In genomic region chr12:109154485-109155438, GRCh38 we compare ENCODE assay signal across 8 cellular contexts. TPM values are rescaled to one million over a fixed set of nuclear protein-coding genes. Genes with fewer than 3 reads are reported as not detected.
DNase-seq lines count a peak whose midpoint lies in the region; ATAC-seq, FAIRE-seq and TF ChIP-seq lines count a peak whose summit lies in the region.

No MANE protein-coding gene starts in this region.

- DNase-seq in A549 (ENCODE audit: low read depth in 1 of 2, low spot score in 1 of 2), result peak; percentile 94 to 98
- peak; percentile 84 for DNase-seq in NCI-H748 (lab: John Stamatoyannopoulos, UW; ENCODE audit: unreplicated experiment)
- peak; percentile 50 to 73 for DNase-seq in activated CD8-positive, alpha-beta memory T cell treated with anti-CD3 and anti-CD28 coated beads for 1 hour (ENCODE audit: extremely low read depth in 1 of 2, low read depth in 1 of 2)
- DNase-seq in effector CD8-positive, alpha-beta T cell (lab: John Stamatoyannopoulos, UW), result peak; percentile 72
- DNase-seq in lung microvascular endothelial cell (ENCODE audit: low read depth in 2 of 2), result peak; percentile 55 to 62
- peak; percentile 47 to 82 (median 72) for DNase-seq in stimulated activated CD4-positive, alpha-beta T cell treated with anti-CD3 and anti-CD28 coated beads, TNF-alpha, amount 100 ng/mL, for 24 hours (ENCODE audit: low read depth in 3 of 3)

- peak overlapping the region; percentile 78 for H3K4me2 ChIP-seq in A549

- peaks cover 6% of the 10 kb centered on the region; the same call in 2 of the 3 replicates for H3K4me1 ChIP-seq in A549

- H3K27ac ChIP-seq in A549, result peak overlapping the region; percentile 72 to 90

- no peaks in the 10 kb centered on the region for H3K9me3 ChIP-seq in A549

- 2% methylated on average over 33 of the region's 61 CpGs for WGBS in A549 (ENCODE audit: missing lambda C conversion rate)

- TF ChIP-seq EP300 in A549 (IDR thresholded peaks at IDR 0.05), result no peak

- POLR2A ChIA-PET in A549 (lab: Yijun Ruan, JAX), result interaction anchor here (0.6 to 1.6 kb wide), 11 partner anchors 10 to 779 kb away, joined by 3 to 7 read pairs (median 3); partner anchors contain the start of gene ISCU

- ATAC-seq in A549 (peak; percentile 91 to 96), GM18873 (IDR thresholded peaks at IDR 0.05; ENCODE audit: low FRiP score, unreplicated experiment) (peak; percentile 48), HG03280 (IDR thresholded peaks at IDR 0.05; ENCODE audit: unreplicated experiment) (peak; percentile 92)

- no peak for TF ChIP-seq CTCF in A549 (IDR thresholded peaks at IDR 0.05)

- FAIRE-seq in A549 (lab: Jason Lieb, UNC), result peak; percentile 28

- H3K4me3 ChIP-seq in A549, result peak overlapping the region; percentile 61

- peak; percentile 52 for TF ChIP-seq POLR2A in A549 (IDR thresholded peaks at IDR 0.05; ENCODE audit: low read length)

- CTCF ChIA-PET in A549 (lab: Yijun Ruan, JAX), result interaction anchor here (0.7 to 1.5 kb wide), 4 partner anchors 18 to 230 kb away, joined by 3 to 4 read pairs (median 3); no protein-coding TSS in a partner anchor

- TF ChIP-seq RAD21 in A549 (conservative IDR thresholded peaks at IDR 0.05 in 1 of 2, IDR thresholded peaks at IDR 0.05 in 1 of 2), result 0 out of 5 replicates have a peak, but pooled peaks of 1 of the 2 experiments have one; percentile 24

TF ChIP-seq in A549, 52 proteins besides CTCF, POLR2A, EP300 and RAD21:
- TF ChIP-seq JUN (IDR thresholded peaks at IDR 0.05) (peak in 1 of 2 experiments; percentile 71; a peak in 2 of 5 replicates), E2F6 (IDR thresholded peaks at IDR 0.05; ENCODE audit: borderline replicate concordance, low read depth) (peak; percentile 48; the same call in 1 of the 2 replicates), NFE2L2 (conservative IDR thresholded peaks at IDR 0.05; ENCODE audit: low read length) (no peak), PHF8 (IDR thresholded peaks at IDR 0.05; ENCODE audit: borderline replicate concordance, low read depth) (peak; percentile 74), BCL3 (IDR thresholded peaks at IDR 0.05) (0 out of 3 replicates have a peak, but pooled peaks have one; percentile 39), KDM5A (IDR thresholded peaks at IDR 0.05) (no peak), MAX (IDR thresholded peaks at IDR 0.05) (no peak; the same call in 1 of the 2 replicates), FOXS1 (CRISPR knock-in tag; IDR thresholded peaks at IDR 0.05) (no peak), SMC3 (IDR thresholded peaks at IDR 0.05) (no peak)

RNA-seq across cellular contexts. Expression of gene ACACB, which starts 38.4 kb away (rescaled TPM):
- polyA plus RNA-seq in A549 (2011; rRNA removed) (6.8 and 7.0 TPM in 2 replicates), A549 (2017; fragmentation: RNase III; extraction: RNeasy Plus Mini Kit Qiagen cat#74134 plus additional on column Dnase treatment) (6.4 to 7.6 TPM (median 6.5 TPM) in 3 replicates)
- polyA plus RNA-seq in A549 (2012; cell fraction: cytosol; rRNA removed), result 6.6 and 7.9 TPM in 2 replicates
- polyA plus RNA-seq in A549 (2012; cell fraction: nucleus; rRNA removed), result 17.1 and 18.9 TPM in 2 replicates
- 24.5 and 36.0 TPM in 2 replicates for polyA minus RNA-seq in A549 (2011; rRNA and poly(A)+ RNA removed)
- total RNA-seq in lung microvascular endothelial cell, result 1.7 and 3.4 TPM in 2 replicates

RNA-seq across cellular contexts. Expression of gene UNG, which starts 57.4 kb away (rescaled TPM):
- 47.6 and 55.6 TPM in 2 replicates for polyA plus RNA-seq in A549 (2011; rRNA removed)
- polyA plus RNA-seq in A549 (2012; cell fraction: cytosol; rRNA removed), result 68.8 and 90.4 TPM in 2 replicates
- polyA plus RNA-seq in A549 (2012; cell fraction: nucleus; rRNA removed), result 57.0 and 72.5 TPM in 2 replicates
- polyA plus RNA-seq in A549 (2017; fragmentation: RNase III; extraction: RNeasy Plus Mini Kit Qiagen cat#74134 plus additional on column Dnase treatment), result 75.6 to 79.5 TPM (median 77.6 TPM) in 3 replicates
- 14.9 and 16.1 TPM in 2 replicates for polyA minus RNA-seq in A549 (2011; rRNA and poly(A)+ RNA removed)
- 17.7 and 22.0 TPM in 2 replicates for total RNA-seq in lung microvascular endothelial cell

Comparison
In these comparisons a context has a peak if more than half of its experiments do, and no peak if none do; other contexts are left out.
1. Peak in every context shown above with its lines: DNase-seq, ATAC-seq, H3K4me3 ChIP-seq and H3K27ac ChIP-seq.